8 cellular contexts compared by ENCODE assay signal in the genomic region with DNA sequence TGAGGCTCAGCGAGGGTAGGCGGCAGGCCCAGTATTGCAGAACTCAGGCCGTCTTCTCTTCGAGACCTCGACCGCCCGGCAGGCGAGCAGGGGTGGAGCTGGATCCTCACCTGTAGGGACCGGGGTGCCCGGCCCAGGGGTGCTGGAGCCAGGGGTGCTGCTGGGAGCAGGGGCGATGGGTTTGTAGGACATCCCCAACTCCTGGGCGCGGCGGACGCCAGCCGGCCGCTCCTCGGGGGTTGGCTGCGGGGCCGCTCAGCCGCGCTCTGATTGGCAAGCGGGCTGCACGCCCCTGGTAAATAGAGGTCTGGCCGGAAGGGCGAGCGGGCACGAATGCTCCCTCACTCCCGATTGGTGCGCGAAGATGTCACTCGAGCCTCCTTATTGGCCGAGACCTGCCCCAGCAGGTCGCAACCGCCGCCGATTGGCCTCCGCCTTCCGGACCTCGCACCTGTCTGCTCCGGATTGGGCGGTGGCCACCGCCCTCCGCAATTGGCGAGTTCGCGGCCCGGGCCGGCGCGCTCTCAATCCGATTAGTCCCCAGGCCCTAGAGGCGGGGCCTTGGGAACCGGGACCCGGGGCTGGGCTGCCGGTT.
DNase-seq lines count a peak whose midpoint lies in the region; ATAC-seq lines count a peak whose summit lies in the region.

A gene with protein sequence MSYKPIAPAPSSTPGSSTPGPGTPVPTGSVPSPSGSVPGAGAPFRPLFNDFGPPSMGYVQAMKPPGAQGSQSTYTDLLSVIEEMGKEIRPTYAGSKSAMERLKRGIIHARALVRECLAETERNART (minus strand): TSS at position 272 of the 595 bp plus-strand sequence. CDS start 80 bp downstream, at position 192.

- DNase-seq in AG08396 (ENCODE audit: low spot score) (peak; percentile 100), NCI-H345 treated with DMSO at 0.1 percent for 48 hours (lab: John Stamatoyannopoulos, UW; ENCODE audit: unreplicated experiment) (peak; percentile 98), inferior parietal cortex (ENCODE audit: extremely low spot score) (peak; percentile 99)
- peak; percentile 93 to 96 (median 94) for DNase-seq in activated CD4-positive, CD25-positive, alpha-beta regulatory T cell (lab: John Stamatoyannopoulos, UW)
- DNase-seq in central memory CD4-positive, alpha-beta T cell, result peak; percentile 95
- peak; percentile 95 to 99 for DNase-seq in stimulated activated CD4-positive, alpha-beta T cell treated with anti-CD3 and anti-CD28 coated beads, Interleukin-12 subunit alpha, Interleukin-12 subunit beta, amount 100 ng/mL, for 24 hours (ENCODE audit: low read depth in 2 of 2)

- ATAC-seq in GM19023 (IDR thresholded peaks at IDR 0.05; ENCODE audit: unreplicated experiment) (peak; percentile 78), HG03280 (IDR thresholded peaks at IDR 0.05; ENCODE audit: unreplicated experiment) (peak; percentile 72)

Comparison
In these comparisons a context has a peak if more than half of its experiments do, and no peak if none do; other contexts are left out.
1. Peak in every context shown above with its lines: DNase-seq and ATAC-seq.